In the genomic region with DNA sequence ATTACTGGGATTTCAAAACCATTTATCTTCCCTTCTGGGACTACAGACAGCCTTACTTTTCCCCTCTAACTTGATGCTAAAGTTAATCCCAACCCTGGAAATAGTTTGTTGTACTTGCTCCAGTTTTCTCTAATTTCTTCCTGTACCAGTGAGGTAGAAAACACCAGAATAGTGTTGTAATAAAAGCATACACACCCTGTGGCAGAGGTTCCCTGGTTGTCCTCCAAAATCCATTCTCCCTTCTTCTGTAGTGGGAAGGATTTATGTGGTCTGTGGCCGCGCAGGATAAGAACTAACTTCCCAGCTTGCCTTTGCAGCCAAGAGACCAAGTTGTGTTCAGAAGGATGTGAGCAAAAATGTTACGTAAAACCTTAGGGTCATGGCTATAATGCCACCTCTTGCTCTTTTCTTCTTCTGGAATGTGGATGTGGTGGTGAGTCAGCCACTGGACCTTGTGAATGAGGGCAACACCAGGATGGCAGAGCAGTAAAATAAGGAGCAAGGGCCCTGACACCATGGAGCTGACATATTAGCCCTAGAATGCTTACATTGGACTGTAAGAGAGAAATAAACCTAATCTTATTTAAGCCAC, we compare ENCODE assay signal across 15 cellular contexts. TPM values are rescaled to one million over a fixed set of nuclear protein-coding genes. Genes with fewer than 3 reads are reported as not detected.
DNase-seq lines count a peak whose midpoint lies in the region; ATAC-seq, FAIRE-seq and TF ChIP-seq lines count a peak whose summit lies in the region.
"Had no signal": no experiment of that assay in that cellular context is flagged by ENCODE, and none has a peak within 500 bp of the region (broad histone marks: within the 10 kb centered on the region; RNA-seq: fewer than 3 reads in every experiment).

No MANE protein-coding gene starts in this region.

- ATAC-seq in Panc1 = peak; percentile 73
- ATAC-seq: activated T-cell treated with anti-CD3 and anti-CD28 coated beads, Interleukin-2, amount 50 U/mL, for 4 hours had no signal

- TF ChIP-seq CTCF in Panc1 (IDR thresholded peaks at IDR 0.05) = no peak
- no peak for TF ChIP-seq CTCF in epithelial cell of proximal tubule (conservative IDR thresholded peaks at IDR 0.05; ENCODE audit: low read depth, low read length)
- no peak for TF ChIP-seq CTCF in osteocyte (IDR thresholded peaks at IDR 0.05)
- TF ChIP-seq CTCF in D721Med (IDR thresholded peaks at IDR 0.05; ENCODE audit: insufficient read depth, missing control alignments) = no peak
- no peak for TF ChIP-seq CTCF in glutamatergic neuron (IDR thresholded peaks at IDR 0.05; ENCODE audit: partially characterized antibody, unreplicated experiment)

- no peaks in the 10 kb centered on the region for H3K9me3 ChIP-seq in Panc1 (ENCODE audit: control insufficient read depth, insufficient read depth, low read depth, low read length)

- H3K9me3 Mint-ChIP-seq in osteocyte (ENCODE audit: unreplicated experiment) (no peaks in the 10 kb centered on the region), glutamatergic neuron (ENCODE audit: unreplicated experiment) (no peaks in the 10 kb centered on the region)
- H3K9me3 Mint-ChIP-seq: activated T-cell treated with anti-CD3 and anti-CD28 coated beads, Interleukin-2, amount 50 U/mL, for 4 hours had no signal

- intact Hi-C loops in Panc1 (cut with micrococcal nuclease; ENCODE audit: unreplicated experiment) = no loop called here

- H3K4me1 ChIP-seq in Panc1 (ENCODE audit: control insufficient read depth, insufficient read depth, low read length) = no peaks in the 10 kb centered on the region

- no peak overlapping the region for H3K27ac ChIP-seq in Panc1 (ENCODE audit: low read length)
- H3K27ac ChIP-seq: HL-60 had no signal

- POLR2A ChIA-PET in Panc1 (lab: Charles Lee) = no interaction called here

- H3K4me3 Mint-ChIP-seq in osteocyte (ENCODE audit: unreplicated experiment) = no peak overlapping the region
- H3K4me3 Mint-ChIP-seq in glutamatergic neuron (ENCODE audit: unreplicated experiment) = no peak overlapping the region
- H3K4me3 Mint-ChIP-seq: activated T-cell treated with anti-CD3 and anti-CD28 coated beads, Interleukin-2, amount 50 U/mL, for 4 hours had no signal

- peaks cover 15% of the 10 kb centered on the region; the same call in 1 of the 2 replicates for H3K36me3 ChIP-seq in Panc1 (ENCODE audit: control insufficient read depth, insufficient read depth, low read length)

- H3K36me3 Mint-ChIP-seq in osteocyte (ENCODE audit: unreplicated experiment) = peaks cover 29% of the 10 kb centered on the region
- H3K36me3 Mint-ChIP-seq in glutamatergic neuron (ENCODE audit: unreplicated experiment) = no peaks in the 10 kb centered on the region

- no TSS peak for BruUV-seq in Panc1 (replicated peaks; lab: Mats Ljungman, UMichigan)

- in situ Hi-C loops in Panc1 (cut with HindIII; ENCODE audit: low pct_unique_long_range_greater_than_20kb, low sequenced_read_pairs) = no loop called here

- H3K27ac Mint-ChIP-seq in osteocyte (ENCODE audit: unreplicated experiment) (peak overlapping the region; percentile 15), glutamatergic neuron (ENCODE audit: unreplicated experiment) (no peak overlapping the region)

- H3K27me3 Mint-ChIP-seq in osteocyte (ENCODE audit: unreplicated experiment) = no peaks in the 10 kb centered on the region
- H3K27me3 Mint-ChIP-seq in glutamatergic neuron (ENCODE audit: unreplicated experiment) = no peaks in the 10 kb centered on the region

- FAIRE-seq in D721Med (lab: Jason Lieb, UNC) = no peak
- FAIRE-seq: kidney had no signal

- DNase-seq in Daoy (ENCODE audit: low read depth) = peak; percentile 33
- peak; percentile 55 for DNase-seq in Panc1 (ENCODE audit: low read depth, low spot score)
- peak; percentile 80 for DNase-seq in epithelial cell of proximal tubule (ENCODE audit: low read depth)
- DNase-seq in osteocyte (ENCODE audit: extremely low spot score, unreplicated experiment) = no peak
- no peak for DNase-seq in D721Med (ENCODE audit: insufficient read length, low spot score)
- no peak for DNase-seq in NK-92 treated with Interleukin-12 subunit alpha and Interleukin-12 subunit beta, amount 100 ng/mL, for 24 hours (lab: John Stamatoyannopoulos, UW)
- no peak for DNase-seq in NCI-H2029 treated with DMSO at 0.1 percent for 48 hours (lab: John Stamatoyannopoulos, UW)
- DNase-seq in glutamatergic neuron = no peak
- DNase-seq: activated T-cell treated with anti-CD3 and anti-CD28 coated beads, Interleukin-2, amount 50 U/mL, for 4 hours; DMS79 treated with DMSO at 0.1 percent for 48 hours; dorsolateral prefrontal cortex; kidney; NCI-H446 treated with DMSO at 0.1 percent for 48 hours; stimulated activated CD8-positive, alpha-beta memory T cell treated with anti-CD3 and anti-CD28 coated beads, Interleukin-4, amount 100 ng/mL, for 48 hours had no signal

- H3K4me1 Mint-ChIP-seq in osteocyte (ENCODE audit: unreplicated experiment) (peaks cover 6% of the 10 kb centered on the region), glutamatergic neuron (ENCODE audit: low read depth, unreplicated experiment) (no peaks in the 10 kb centered on the region)

- no peaks in the 10 kb centered on the region for H3K27me3 ChIP-seq in Panc1 (ENCODE audit: control insufficient read depth, insufficient read depth, low read length)
- H3K27me3 ChIP-seq: dorsolateral prefrontal cortex had no signal

- CTCF ChIA-PET in Panc1 (lab: Charles Lee) = no interaction called here

- no peak overlapping the region for H3K4me3 ChIP-seq in Panc1 (ENCODE audit: low read depth in 2 of 2, low read length in 2 of 2)
- no peak overlapping the region for H3K4me3 ChIP-seq in epithelial cell of proximal tubule (ENCODE audit: low read depth, low read length)
- H3K4me3 ChIP-seq: dorsolateral prefrontal cortex had no signal

RNA-seq across cellular contexts. Expression of a gene that starts 28.4 kb away (rescaled TPM):
- 52.5 and 61.8 TPM in 2 replicates for total RNA-seq in Daoy (2014; rRNA removed; shearing (Covaris generic))
- 41.9 TPM for total RNA-seq in Panc1 (2021; ENCODE audit: unreplicated experiment)
- 30.8 TPM for polyA plus RNA-seq in Panc1 (2012; ENCODE audit: insufficient read length)
- total RNA-seq in epithelial cell of proximal tubule = 44.4 and 45.1 TPM in 2 replicates
- 33.3 and 42.4 TPM in 2 replicates for total RNA-seq in osteocyte
- total RNA-seq in glutamatergic neuron (ENCODE audit: unreplicated experiment) = 61.3 TPM

Comparison
In these comparisons a context has a peak if more than half of its experiments do, and no peak if none do; other contexts are left out.
1. DNase-seq: peak in Daoy (single experiment), Panc1 (single experiment) and epithelial cell of proximal tubule (single experiment); none in osteocyte (single experiment), D721Med (single experiment), NK-92 treated with Interleukin-12 subunit alpha and Interleukin-12 subunit beta, amount 100 ng/mL, for 24 hours (single experiment), NCI-H2029 treated with DMSO at 0.1 percent for 48 hours (single experiment) and glutamatergic neuron (single experiment).